ENCODE assay signal across 8 cellular contexts in genomic region chr9:99222416-99223280, GRCh38. TPM values are rescaled to one million over a fixed set of nuclear protein-coding genes. Genes with fewer than 3 reads are reported as not detected.
DNase-seq lines count a peak whose midpoint lies in the region; ATAC-seq, FAIRE-seq and TF ChIP-seq lines count a peak whose summit lies in the region.

No MANE protein-coding gene starts in this region.

- H2AFZ ChIP-seq in ACC112 (ENCODE audit: low read length, unreplicated experiment) (peak overlapping the region; percentile 82), K562 (ENCODE audit: low read depth, low read length) (peak overlapping the region; percentile 94)

- no peaks in the 10 kb centered on the region for H3K9me3 ChIP-seq in K562 (replicated peaks; ENCODE audit: control insufficient read depth, insufficient read depth, low read depth, low read length)
- no peaks in the 10 kb centered on the region for H3K9me3 ChIP-seq in thymus (ENCODE audit: control insufficient read depth)

- H4K20me1 ChIP-seq in K562 (replicated peaks; ENCODE audit: control insufficient read depth, insufficient read depth, low read length), result peaks cover 10% of the 10 kb centered on the region

- CTCF ChIA-PET in K562 (lab: Yijun Ruan, JAX; ENCODE audit: low intra/inter-chr PET ratio), result no interaction called here

- no peak for FAIRE-seq in K562 (lab: Jason Lieb, UNC)

- H3K4me2 ChIP-seq in K562 (ENCODE audit: insufficient read depth, low read length), result peak overlapping the region; percentile 84

- no peak for TF ChIP-seq POLR2A in K562 (conservative IDR thresholded peaks at IDR 0.05)

- TF ChIP-seq EP300 in K562 (IDR thresholded peaks at IDR 0.05; ENCODE audit: low read length), result no peak

- no peaks in the 10 kb centered on the region for H3K27me3 ChIP-seq in ACC112 (ENCODE audit: insufficient read depth, low read length)
- H3K27me3 ChIP-seq in K562 (ENCODE audit: control insufficient read depth in 2 of 2, insufficient read depth in 2 of 2, low read length in 2 of 2), result no peaks in the 10 kb centered on the region
- H3K27me3 ChIP-seq in thymus (ENCODE audit: control insufficient read depth, insufficient read depth), result no peaks in the 10 kb centered on the region

- H3K4me3 ChIP-seq in ACC112 (ENCODE audit: low read depth, low read length), result peak overlapping the region; percentile 86
- H3K4me3 ChIP-seq in K562, result peak overlapping the region; percentile 64
- peak overlapping the region; percentile 79 for H3K4me3 ChIP-seq in thymus (ENCODE audit: low read length)

- peak; percentile 27 for ATAC-seq in GM19023 (IDR thresholded peaks at IDR 0.05; ENCODE audit: unreplicated experiment)
- peak; percentile 14 for ATAC-seq in HG03457 (IDR thresholded peaks at IDR 0.05; ENCODE audit: unreplicated experiment)
- ATAC-seq in K562, result peak; percentile 59
- peak; percentile 38 for ATAC-seq in left lobe of liver

- intact Hi-C loops in K562 (cut with micrococcal nuclease), result no loop called here

- POLR2A ChIA-PET in K562 (lab: Yijun Ruan, JAX), result interaction anchor here (0.6 to 4.7 kb wide), 19 partner anchors 9 to 1147 kb away, joined by 3 to 45 read pairs (median 4); partner anchors contain the start of gene NR4A3

- BruUV-seq in K562 (replicated peaks; lab: Mats Ljungman, UMichigan), result TSS peak; percentile 56

- TF ChIP-seq RAD21 in K562 (CRISPR knock-in tag; conservative IDR thresholded peaks at IDR 0.05 in 1 of 2, IDR thresholded peaks at IDR 0.05 in 1 of 2), result no peak

- H3K4me1 ChIP-seq in ACC112 (ENCODE audit: control insufficient read depth, insufficient read depth, low read length, unreplicated experiment) (peaks cover 28% of the 10 kb centered on the region), K562 (replicated peaks in 1 of 2; ENCODE audit: control insufficient read depth in 2 of 2, insufficient read depth in 2 of 2, low read length in 2 of 2) (peaks cover 9 to 14% of the 10 kb centered on the region in 2 experiments; a peak in 3 of 5 replicates), thymus (ENCODE audit: control insufficient read depth, insufficient read depth, low read length) (peaks cover 14% of the 10 kb centered on the region)

- H3K9ac ChIP-seq in K562 (ENCODE audit: insufficient read depth in 1 of 2, low read depth in 2 of 2, low read length in 2 of 2), result peak overlapping the region; percentile 85 to 98

- DNase-seq in K562 (ENCODE audit: extremely low read depth in 1 of 4, low spot score in 3 of 4) (peak in 1 of 4 experiments; percentile 45), left lobe of liver (ENCODE audit: low spot score) (no peak), H4 (ENCODE audit: low spot score) (no peak), T-helper 9 cell (no peak)

- H3K79me2 ChIP-seq in ACC112 (ENCODE audit: control insufficient read depth, insufficient read depth, low read length, unreplicated experiment) (peaks cover 94% of the 10 kb centered on the region), K562 (ENCODE audit: control insufficient read depth, insufficient read depth, low read length) (peaks cover 91% of the 10 kb centered on the region)

- H3K27ac ChIP-seq in ACC112 (ENCODE audit: low read depth, low read length), result peak overlapping the region; percentile 99
- peak overlapping the region; percentile 98 for H3K27ac ChIP-seq in K562 (ENCODE audit: extremely low read depth, low read depth, low read length)
- peak overlapping the region; percentile 94 for H3K27ac ChIP-seq in thymus (ENCODE audit: low read depth)

- 5% methylated on average over 30 of the region's 30 CpGs for WGBS in K562 (ENCODE audit: insufficient coverage, low coverage, missing lambda C conversion rate)
- WGBS in thymus, result 11% methylated on average over 30 of the region's 30 CpGs

- H3K36me3 ChIP-seq in ACC112 (ENCODE audit: insufficient read depth, low read length) (peaks cover 45% of the 10 kb centered on the region), K562 (ENCODE audit: control insufficient read depth, insufficient read depth, low read length) (peaks cover 59% of the 10 kb centered on the region), thymus (ENCODE audit: control insufficient read depth, insufficient read depth) (peaks cover 15% of the 10 kb centered on the region)

- in situ Hi-C loops in K562 (cut with MboI), result no loop called here

- no peak for TF ChIP-seq CTCF in K562 (IDR thresholded peaks at IDR 0.05 in 2 of 3, conservative IDR thresholded peaks at IDR 0.05 in 1 of 3; ENCODE audit: insufficient read depth in 2 of 3, low read depth in 1 of 3, low read length in 3 of 3)

- no peaks in the 10 kb centered on the region for H3K9me1 ChIP-seq in K562 (ENCODE audit: control insufficient read depth, insufficient read depth, low read length)

TF ChIP-seq in K562, 482 proteins besides CTCF, POLR2A, EP300 and RAD21 (continues in another document):
- TF ChIP-seq ZNF197 (CRISPR knock-in tag; IDR thresholded peaks at IDR 0.05; ENCODE audit: low read depth) (no peak), NR1H2 (CRISPR knock-in tag; IDR thresholded peaks at IDR 0.05) (no peak), ZNF224 (CRISPR knock-in tag; IDR thresholded peaks at IDR 0.05) (no peak), JUN (IDR thresholded peaks at IDR 0.05; ENCODE audit: borderline replicate concordance, low read depth, low read length) (no peak), JUN (CRISPR knock-in tag; IDR thresholded peaks at IDR 0.05; ENCODE audit: borderline replicate concordance) (no peak), ZC3H11A (IDR thresholded peaks at IDR 0.05; ENCODE audit: low read depth, low read length) (no peak), FOSL1 (tag; conservative IDR thresholded peaks at IDR 0.05) (no peak)

RNA-seq across cellular contexts. Expression of gene SEC61B, which starts 0.6 kb away (rescaled TPM):
- total RNA-seq in K562 (2011; cell fraction: chromatin; rRNA removed; ENCODE audit: low replicate concordance), result 18.6 and 28.3 TPM in 2 replicates
- 17.2 and 19.5 TPM in 2 replicates for total RNA-seq in K562 (2011; cell fraction: nucleolus; rRNA removed)
- 33.0 and 51.6 TPM in 2 replicates for total RNA-seq in K562 (2011; cell fraction: nucleoplasm; rRNA removed)
- 147 and 158 TPM in 2 replicates for total RNA-seq in K562 (2014; rRNA removed)
- total RNA-seq in K562 (2014; rRNA removed; fragmentation: Illumina TruSeq; extraction: Trizol), result 166 and 177 TPM in 2 replicates
- 218 and 221 TPM in 2 replicates for total RNA-seq in K562 (2015; rRNA removed; fragmentation: Illumina TruSeq; extraction: Trizol)
- total RNA-seq in K562 (2021), result 172 and 185 TPM in 2 replicates
- 168 and 177 TPM in 2 replicates for polyA plus RNA-seq in K562 (2011; rRNA removed)
- 277 and 293 TPM in 2 replicates for polyA plus RNA-seq in K562 (2011; cell fraction: cytosol; rRNA removed)
- 65.7 and 84.3 TPM in 2 replicates for polyA plus RNA-seq in K562 (2011; cell fraction: nucleus; rRNA removed)
- 336 and 342 TPM in 2 replicates for polyA plus RNA-seq in K562 (2012)
- polyA plus RNA-seq in K562 (2014; fragmentation: Illumina TruSeq; extraction: Trizol), result 214 and 271 TPM in 2 replicates
- polyA plus RNA-seq in K562 (2014; fragmentation: Nextera tagmentation; extraction: Ambion mirVana), result 100 to 1,000 TPM in 1 of 2 experiments, 10 to 100 TPM in 1; 57.8 to 107 TPM
- polyA plus RNA-seq in K562 (2014; rRNA removed), result 213 and 262 TPM in 2 replicates
- 64.2 and 69.9 TPM in 2 replicates for polyA minus RNA-seq in K562 (2011; rRNA and poly(A)+ RNA removed)
- polyA minus RNA-seq in K562 (2011; cell fraction: cytosol; rRNA and poly(A)+ RNA removed), result 23.0 and 34.8 TPM in 2 replicates
- polyA minus RNA-seq in K562 (2011; cell fraction: nucleus; rRNA and poly(A)+ RNA removed), result 16.8 and 28.4 TPM in 2 replicates
- 170 TPM for total RNA-seq in left lobe of liver
- polyA plus RNA-seq in thymus, result 340 TPM
- 196 and 227 TPM in 2 replicates for total RNA-seq in H4 (2014; rRNA removed; shearing (Covaris generic))

RNA-seq across cellular contexts. Expression of gene ALG2, which starts 0.9 kb away (rescaled TPM):
- total RNA-seq in K562 (2011; cell fraction: chromatin; rRNA removed; ENCODE audit: low replicate concordance), result 32.6 and 41.8 TPM in 2 replicates
- 42.9 and 43.7 TPM in 2 replicates for total RNA-seq in K562 (2011; cell fraction: nucleolus; rRNA removed)
- total RNA-seq in K562 (2011; cell fraction: nucleoplasm; rRNA removed), result 40.1 and 41.9 TPM in 2 replicates
- 17.8 and 20.6 TPM in 2 replicates for total RNA-seq in K562 (2014; rRNA removed)
- 24.3 and 24.7 TPM in 2 replicates for total RNA-seq in K562 (2014; rRNA removed; fragmentation: Illumina TruSeq; extraction: Trizol)
- total RNA-seq in K562 (2015; rRNA removed; fragmentation: Illumina TruSeq; extraction: Trizol), result 23.8 and 25.2 TPM in 2 replicates
- 17.2 and 18.2 TPM in 2 replicates for total RNA-seq in K562 (2021)
- 41.9 and 44.4 TPM in 2 replicates for polyA plus RNA-seq in K562 (2011; rRNA removed)
- polyA plus RNA-seq in K562 (2011; cell fraction: cytosol; rRNA removed), result 25.6 and 30.4 TPM in 2 replicates
- polyA plus RNA-seq in K562 (2011; cell fraction: nucleus; rRNA removed), result 34.9 and 41.2 TPM in 2 replicates
- 15.8 and 24.9 TPM in 2 replicates for polyA plus RNA-seq in K562 (2012)
- polyA plus RNA-seq in K562 (2014; fragmentation: Illumina TruSeq; extraction: Trizol), result 23.7 and 28.7 TPM in 2 replicates
- 1 to 10 TPM; 4.9 to 7.3 TPM for polyA plus RNA-seq in K562 (2014; fragmentation: Nextera tagmentation; extraction: Ambion mirVana)
- 18.1 and 20.2 TPM in 2 replicates for polyA plus RNA-seq in K562 (2014; rRNA removed)
- polyA minus RNA-seq in K562 (2011; rRNA and poly(A)+ RNA removed), result 27.3 and 28.5 TPM in 2 replicates
- 11.8 and 12.3 TPM in 2 replicates for polyA minus RNA-seq in K562 (2011; cell fraction: cytosol; rRNA and poly(A)+ RNA removed)
- polyA minus RNA-seq in K562 (2011; cell fraction: nucleus; rRNA and poly(A)+ RNA removed), result 13.5 and 24.4 TPM in 2 replicates
- total RNA-seq in left lobe of liver, result 29.1 TPM
- polyA plus RNA-seq in thymus, result 31.1 TPM
- 39.9 and 56.6 TPM in 2 replicates for total RNA-seq in H4 (2014; rRNA removed; shearing (Covaris generic))
